ENCODE assay signal across 1 cellular context in genomic region chr1:20728371-20729154, GRCh38.
TF ChIP-seq lines count a peak whose summit lies in the region.

No MANE protein-coding gene starts in this region.

TF ChIP-seq in H1, 55 proteins besides CTCF, POLR2A, EP300 and RAD21:
- TF ChIP-seq BACH1 (IDR thresholded peaks at IDR 0.05; ENCODE audit: low read length) (no peak), RFX5 (IDR thresholded peaks at IDR 0.05; ENCODE audit: borderline replicate concordance, low read depth, low read length) (no peak), KDM1A (IDR thresholded peaks at IDR 0.05; ENCODE audit: borderline replicate concordance, low read length) (peak; percentile 84)
